1 cellular context compared by ENCODE assay signal in the genomic region with DNA sequence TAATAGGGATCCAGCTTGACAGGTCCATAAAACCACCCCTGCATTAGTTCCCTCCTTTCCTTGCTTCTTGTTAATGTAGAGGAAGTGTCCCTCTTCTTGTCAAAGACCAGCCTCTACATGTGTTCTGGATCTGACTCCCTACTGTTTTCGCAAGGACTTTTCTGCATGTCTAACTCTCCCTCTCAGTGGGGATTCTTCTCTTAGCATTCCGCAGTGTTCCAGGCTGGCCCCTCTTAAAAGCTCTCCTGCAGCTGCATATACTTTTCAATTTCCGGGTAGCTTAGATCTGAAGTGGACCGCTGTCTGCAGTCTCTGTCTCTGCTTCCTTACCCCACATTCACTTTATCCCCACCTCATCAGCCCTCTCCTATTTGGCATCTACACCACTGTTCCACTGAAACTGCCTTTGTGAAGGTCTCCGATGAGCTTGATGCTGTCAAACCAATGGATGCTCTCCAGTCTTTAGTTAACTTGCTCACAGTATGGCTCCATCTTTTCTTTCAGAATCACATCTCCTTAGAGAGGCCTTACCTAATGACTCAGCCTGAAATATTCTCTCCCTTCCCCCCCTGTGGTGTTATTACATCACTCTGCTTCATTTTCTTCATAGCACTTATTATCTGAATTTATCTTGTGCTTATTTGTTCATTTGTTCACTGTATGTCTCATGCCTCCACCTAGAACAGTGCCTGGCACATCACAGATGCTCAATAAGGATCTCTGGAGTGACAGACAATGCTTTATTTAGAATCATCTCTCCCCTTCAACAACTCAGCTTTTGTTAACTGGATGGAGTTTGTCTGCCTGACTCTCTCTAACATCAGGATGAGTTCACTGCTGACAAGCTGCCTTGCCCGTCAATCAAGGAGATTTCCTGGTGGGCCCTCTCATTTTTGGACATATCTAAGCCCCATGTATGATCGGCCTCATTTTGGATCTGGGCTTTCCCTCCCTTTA.
TF ChIP-seq lines count a peak whose summit lies in the region.

No MANE protein-coding gene starts in this region.

TF ChIP-seq in SK-N-SH, 30 proteins besides CTCF, POLR2A, EP300 and RAD21 (continued from another document):
- TF ChIP-seq, protein P1, sequence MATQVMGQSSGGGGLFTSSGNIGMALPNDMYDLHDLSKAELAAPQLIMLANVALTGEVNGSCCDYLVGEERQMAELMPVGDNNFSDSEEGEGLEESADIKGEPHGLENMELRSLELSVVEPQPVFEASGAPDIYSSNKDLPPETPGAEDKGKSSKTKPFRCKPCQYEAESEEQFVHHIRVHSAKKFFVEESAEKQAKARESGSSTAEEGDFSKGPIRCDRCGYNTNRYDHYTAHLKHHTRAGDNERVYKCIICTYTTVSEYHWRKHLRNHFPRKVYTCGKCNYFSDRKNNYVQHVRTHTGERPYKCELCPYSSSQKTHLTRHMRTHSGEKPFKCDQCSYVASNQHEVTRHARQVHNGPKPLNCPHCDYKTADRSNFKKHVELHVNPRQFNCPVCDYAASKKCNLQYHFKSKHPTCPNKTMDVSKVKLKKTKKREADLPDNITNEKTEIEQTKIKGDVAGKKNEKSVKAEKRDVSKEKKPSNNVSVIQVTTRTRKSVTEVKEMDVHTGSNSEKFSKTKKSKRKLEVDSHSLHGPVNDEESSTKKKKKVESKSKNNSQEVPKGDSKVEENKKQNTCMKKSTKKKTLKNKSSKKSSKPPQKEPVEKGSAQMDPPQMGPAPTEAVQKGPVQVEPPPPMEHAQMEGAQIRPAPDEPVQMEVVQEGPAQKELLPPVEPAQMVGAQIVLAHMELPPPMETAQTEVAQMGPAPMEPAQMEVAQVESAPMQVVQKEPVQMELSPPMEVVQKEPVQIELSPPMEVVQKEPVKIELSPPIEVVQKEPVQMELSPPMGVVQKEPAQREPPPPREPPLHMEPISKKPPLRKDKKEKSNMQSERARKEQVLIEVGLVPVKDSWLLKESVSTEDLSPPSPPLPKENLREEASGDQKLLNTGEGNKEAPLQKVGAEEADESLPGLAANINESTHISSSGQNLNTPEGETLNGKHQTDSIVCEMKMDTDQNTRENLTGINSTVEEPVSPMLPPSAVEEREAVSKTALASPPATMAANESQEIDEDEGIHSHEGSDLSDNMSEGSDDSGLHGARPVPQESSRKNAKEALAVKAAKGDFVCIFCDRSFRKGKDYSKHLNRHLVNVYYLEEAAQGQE (IDR thresholded peaks at IDR 0.05; ENCODE audit: low read depth, low read length), result no peak
- TF ChIP-seq NFIC (IDR thresholded peaks at IDR 0.05; ENCODE audit: borderline replicate concordance), result 0 out of 2 replicates have a peak, but pooled peaks have one; percentile 14
- peak; percentile 61 for TF ChIP-seq FOSL2 (IDR thresholded peaks at IDR 0.05; ENCODE audit: borderline replicate concordance, low read depth)
- TF ChIP-seq, protein P2, sequence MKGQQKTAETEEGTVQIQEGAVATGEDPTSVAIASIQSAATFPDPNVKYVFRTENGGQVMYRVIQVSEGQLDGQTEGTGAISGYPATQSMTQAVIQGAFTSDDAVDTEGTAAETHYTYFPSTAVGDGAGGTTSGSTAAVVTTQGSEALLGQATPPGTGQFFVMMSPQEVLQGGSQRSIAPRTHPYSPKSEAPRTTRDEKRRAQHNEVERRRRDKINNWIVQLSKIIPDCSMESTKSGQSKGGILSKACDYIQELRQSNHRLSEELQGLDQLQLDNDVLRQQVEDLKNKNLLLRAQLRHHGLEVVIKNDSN (IDR thresholded peaks at IDR 0.05; ENCODE audit: borderline replicate concordance, low read depth), result no peak
- no peak for TF ChIP-seq MEF2A (IDR thresholded peaks at IDR 0.05; ENCODE audit: borderline replicate concordance, low read depth)
- TF ChIP-seq SMC3 (IDR thresholded peaks at IDR 0.05; ENCODE audit: low read depth, low read length), result no peak
- no peak; the same call in 1 of the 2 replicates for TF ChIP-seq JUND (IDR thresholded peaks at IDR 0.05)
- no peak for TF ChIP-seq ELF1 (IDR thresholded peaks at IDR 0.05)
- TF ChIP-seq, protein P3, sequence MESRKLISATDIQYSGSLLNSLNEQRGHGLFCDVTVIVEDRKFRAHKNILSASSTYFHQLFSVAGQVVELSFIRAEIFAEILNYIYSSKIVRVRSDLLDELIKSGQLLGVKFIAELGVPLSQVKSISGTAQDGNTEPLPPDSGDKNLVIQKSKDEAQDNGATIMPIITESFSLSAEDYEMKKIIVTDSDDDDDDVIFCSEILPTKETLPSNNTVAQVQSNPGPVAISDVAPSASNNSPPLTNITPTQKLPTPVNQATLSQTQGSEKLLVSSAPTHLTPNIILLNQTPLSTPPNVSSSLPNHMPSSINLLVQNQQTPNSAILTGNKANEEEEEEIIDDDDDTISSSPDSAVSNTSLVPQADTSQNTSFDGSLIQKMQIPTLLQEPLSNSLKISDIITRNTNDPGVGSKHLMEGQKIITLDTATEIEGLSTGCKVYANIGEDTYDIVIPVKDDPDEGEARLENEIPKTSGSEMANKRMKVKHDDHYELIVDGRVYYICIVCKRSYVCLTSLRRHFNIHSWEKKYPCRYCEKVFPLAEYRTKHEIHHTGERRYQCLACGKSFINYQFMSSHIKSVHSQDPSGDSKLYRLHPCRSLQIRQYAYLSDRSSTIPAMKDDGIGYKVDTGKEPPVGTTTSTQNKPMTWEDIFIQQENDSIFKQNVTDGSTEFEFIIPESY (IDR thresholded peaks at IDR 0.05; ENCODE audit: borderline replicate concordance, low read depth), result no peak
- TF ChIP-seq, protein P4, sequence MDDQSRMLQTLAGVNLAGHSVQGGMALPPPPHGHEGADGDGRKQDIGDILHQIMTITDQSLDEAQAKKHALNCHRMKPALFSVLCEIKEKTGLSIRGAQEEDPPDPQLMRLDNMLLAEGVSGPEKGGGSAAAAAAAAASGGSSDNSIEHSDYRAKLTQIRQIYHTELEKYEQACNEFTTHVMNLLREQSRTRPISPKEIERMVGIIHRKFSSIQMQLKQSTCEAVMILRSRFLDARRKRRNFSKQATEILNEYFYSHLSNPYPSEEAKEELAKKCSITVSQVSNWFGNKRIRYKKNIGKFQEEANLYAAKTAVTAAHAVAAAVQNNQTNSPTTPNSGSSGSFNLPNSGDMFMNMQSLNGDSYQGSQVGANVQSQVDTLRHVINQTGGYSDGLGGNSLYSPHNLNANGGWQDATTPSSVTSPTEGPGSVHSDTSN (IDR thresholded peaks at IDR 0.05), result peak; percentile 10; the same call in 1 of the 2 replicates
- no peak for TF ChIP-seq TEAD4 (IDR thresholded peaks at IDR 0.05; ENCODE audit: borderline replicate concordance, insufficient read depth)
- no peak for TF ChIP-seq RXRA (IDR thresholded peaks at IDR 0.05; ENCODE audit: borderline replicate concordance, low read depth)
